1 cellular context compared by ENCODE assay signal in the genomic region with DNA sequence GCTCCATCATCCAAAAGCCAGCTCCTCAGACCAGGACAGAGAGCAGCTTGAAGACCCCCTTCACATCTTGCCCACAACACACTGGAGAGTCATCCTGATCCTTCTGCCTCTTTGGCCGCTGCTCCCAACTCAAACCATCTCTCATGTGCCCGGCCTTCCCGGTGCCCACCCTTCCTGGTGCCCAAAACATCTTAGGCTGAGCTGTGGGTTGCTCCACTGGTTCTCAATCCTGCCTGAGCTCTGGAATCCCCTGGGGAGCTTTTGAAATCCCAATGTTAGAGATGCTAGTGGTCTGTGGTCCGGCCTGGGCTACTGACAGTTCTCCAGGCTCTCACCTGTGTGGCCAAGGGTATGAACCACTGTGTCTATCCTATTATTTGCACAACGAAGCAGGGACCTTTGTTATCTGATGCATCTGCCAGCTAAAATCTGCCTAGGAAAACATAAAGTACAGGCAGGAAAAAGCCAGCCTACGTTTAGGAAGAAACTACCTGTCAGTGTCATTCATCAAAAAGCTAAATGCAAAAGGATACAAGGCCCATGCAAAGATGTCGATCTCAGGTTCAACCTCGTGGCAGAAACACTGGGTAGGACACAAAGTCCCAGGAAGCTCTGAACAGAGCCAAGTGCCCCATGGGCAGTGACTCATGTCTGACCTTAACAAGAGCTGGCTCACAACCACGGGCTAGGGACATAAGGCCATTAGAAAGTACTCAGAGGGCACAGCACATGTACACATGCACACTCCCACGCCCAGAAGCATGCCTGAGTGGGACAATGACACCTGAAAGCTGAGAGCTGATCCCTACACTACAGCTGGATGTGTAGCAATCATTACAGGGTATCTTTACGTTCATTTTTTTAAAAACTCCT.
TF ChIP-seq lines count a peak whose summit lies in the region.

No MANE protein-coding gene starts in this region.

TF ChIP-seq in A549, 52 proteins besides CTCF, POLR2A, EP300 and RAD21 (continued from another document):
- TF ChIP-seq, protein P1, sequence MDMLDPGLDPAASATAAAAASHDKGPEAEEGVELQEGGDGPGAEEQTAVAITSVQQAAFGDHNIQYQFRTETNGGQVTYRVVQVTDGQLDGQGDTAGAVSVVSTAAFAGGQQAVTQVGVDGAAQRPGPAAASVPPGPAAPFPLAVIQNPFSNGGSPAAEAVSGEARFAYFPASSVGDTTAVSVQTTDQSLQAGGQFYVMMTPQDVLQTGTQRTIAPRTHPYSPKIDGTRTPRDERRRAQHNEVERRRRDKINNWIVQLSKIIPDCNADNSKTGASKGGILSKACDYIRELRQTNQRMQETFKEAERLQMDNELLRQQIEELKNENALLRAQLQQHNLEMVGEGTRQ (IDR thresholded peaks at IDR 0.05) = no peak
- TF ChIP-seq HOXB13 (CRISPR knock-in tag; IDR thresholded peaks at IDR 0.05; ENCODE audit: low read depth) = peak; percentile 79; the same call in 1 of the 2 replicates
- TF ChIP-seq, protein P2, sequence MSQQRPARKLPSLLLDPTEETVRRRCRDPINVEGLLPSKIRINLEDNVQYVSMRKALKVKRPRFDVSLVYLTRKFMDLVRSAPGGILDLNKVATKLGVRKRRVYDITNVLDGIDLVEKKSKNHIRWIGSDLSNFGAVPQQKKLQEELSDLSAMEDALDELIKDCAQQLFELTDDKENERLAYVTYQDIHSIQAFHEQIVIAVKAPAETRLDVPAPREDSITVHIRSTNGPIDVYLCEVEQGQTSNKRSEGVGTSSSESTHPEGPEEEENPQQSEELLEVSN (IDR thresholded peaks at IDR 0.05; ENCODE audit: borderline replicate concordance, low read depth) = peak; percentile 80
- no peak for TF ChIP-seq POLR2AphosphoS2 (conservative IDR thresholded peaks at IDR 0.05; ENCODE audit: low read length)
- TF ChIP-seq, protein P3, sequence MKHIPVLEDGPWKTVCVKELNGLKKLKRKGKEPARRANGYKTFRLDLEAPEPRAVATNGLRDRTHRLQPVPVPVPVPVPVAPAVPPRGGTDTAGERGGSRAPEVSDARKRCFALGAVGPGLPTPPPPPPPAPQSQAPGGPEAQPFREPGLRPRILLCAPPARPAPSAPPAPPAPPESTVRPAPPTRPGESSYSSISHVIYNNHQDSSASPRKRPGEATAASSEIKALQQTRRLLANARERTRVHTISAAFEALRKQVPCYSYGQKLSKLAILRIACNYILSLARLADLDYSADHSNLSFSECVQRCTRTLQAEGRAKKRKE (CRISPR knock-in tag; IDR thresholded peaks at IDR 0.05; ENCODE audit: low read depth) = peak; percentile 93; the same call in 1 of the 2 replicates
- no peak for TF ChIP-seq KDM5A (IDR thresholded peaks at IDR 0.05)
- no peak for TF ChIP-seq RCOR1 (IDR thresholded peaks at IDR 0.05; ENCODE audit: low read depth, low read length)
- TF ChIP-seq FOXS1 (CRISPR knock-in tag; IDR thresholded peaks at IDR 0.05) = peak; percentile 42; the same call in 1 of the 2 replicates
- TF ChIP-seq HOXB5 (CRISPR knock-in tag; IDR thresholded peaks at IDR 0.05) = peak; percentile 84
- TF ChIP-seq ZFP36 (IDR thresholded peaks at IDR 0.05; ENCODE audit: borderline replicate concordance, partially characterized antibody) = peak; percentile 61
- TF ChIP-seq, protein P4, sequence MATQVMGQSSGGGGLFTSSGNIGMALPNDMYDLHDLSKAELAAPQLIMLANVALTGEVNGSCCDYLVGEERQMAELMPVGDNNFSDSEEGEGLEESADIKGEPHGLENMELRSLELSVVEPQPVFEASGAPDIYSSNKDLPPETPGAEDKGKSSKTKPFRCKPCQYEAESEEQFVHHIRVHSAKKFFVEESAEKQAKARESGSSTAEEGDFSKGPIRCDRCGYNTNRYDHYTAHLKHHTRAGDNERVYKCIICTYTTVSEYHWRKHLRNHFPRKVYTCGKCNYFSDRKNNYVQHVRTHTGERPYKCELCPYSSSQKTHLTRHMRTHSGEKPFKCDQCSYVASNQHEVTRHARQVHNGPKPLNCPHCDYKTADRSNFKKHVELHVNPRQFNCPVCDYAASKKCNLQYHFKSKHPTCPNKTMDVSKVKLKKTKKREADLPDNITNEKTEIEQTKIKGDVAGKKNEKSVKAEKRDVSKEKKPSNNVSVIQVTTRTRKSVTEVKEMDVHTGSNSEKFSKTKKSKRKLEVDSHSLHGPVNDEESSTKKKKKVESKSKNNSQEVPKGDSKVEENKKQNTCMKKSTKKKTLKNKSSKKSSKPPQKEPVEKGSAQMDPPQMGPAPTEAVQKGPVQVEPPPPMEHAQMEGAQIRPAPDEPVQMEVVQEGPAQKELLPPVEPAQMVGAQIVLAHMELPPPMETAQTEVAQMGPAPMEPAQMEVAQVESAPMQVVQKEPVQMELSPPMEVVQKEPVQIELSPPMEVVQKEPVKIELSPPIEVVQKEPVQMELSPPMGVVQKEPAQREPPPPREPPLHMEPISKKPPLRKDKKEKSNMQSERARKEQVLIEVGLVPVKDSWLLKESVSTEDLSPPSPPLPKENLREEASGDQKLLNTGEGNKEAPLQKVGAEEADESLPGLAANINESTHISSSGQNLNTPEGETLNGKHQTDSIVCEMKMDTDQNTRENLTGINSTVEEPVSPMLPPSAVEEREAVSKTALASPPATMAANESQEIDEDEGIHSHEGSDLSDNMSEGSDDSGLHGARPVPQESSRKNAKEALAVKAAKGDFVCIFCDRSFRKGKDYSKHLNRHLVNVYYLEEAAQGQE (IDR thresholded peaks at IDR 0.05) = no peak
- TF ChIP-seq, protein P5, sequence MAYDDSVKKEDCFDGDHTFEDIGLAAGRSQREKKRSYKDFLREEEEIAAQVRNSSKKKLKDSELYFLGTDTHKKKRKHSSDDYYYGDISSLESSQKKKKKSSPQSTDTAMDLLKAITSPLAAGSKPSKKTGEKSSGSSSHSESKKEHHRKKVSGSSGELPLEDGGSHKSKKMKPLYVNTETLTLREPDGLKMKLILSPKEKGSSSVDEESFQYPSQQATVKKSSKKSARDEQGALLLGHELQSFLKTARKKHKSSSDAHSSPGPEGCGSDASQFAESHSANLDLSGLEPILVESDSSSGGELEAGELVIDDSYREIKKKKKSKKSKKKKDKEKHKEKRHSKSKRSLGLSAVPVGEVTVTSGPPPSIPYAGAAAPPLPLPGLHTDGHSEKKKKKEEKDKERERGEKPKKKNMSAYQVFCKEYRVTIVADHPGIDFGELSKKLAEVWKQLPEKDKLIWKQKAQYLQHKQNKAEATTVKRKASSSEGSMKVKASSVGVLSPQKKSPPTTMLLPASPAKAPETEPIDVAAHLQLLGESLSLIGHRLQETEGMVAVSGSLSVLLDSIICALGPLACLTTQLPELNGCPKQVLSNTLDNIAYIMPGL (CRISPR knock-in tag; IDR thresholded peaks at IDR 0.05; ENCODE audit: borderline replicate concordance) = 0 out of 2 replicates have a peak, but pooled peaks have one; percentile 5
- peak; percentile 86 for TF ChIP-seq RARB (CRISPR knock-in tag; IDR thresholded peaks at IDR 0.05)
- peak; percentile 81 for TF ChIP-seq HEYL (CRISPR knock-in tag; IDR thresholded peaks at IDR 0.05)
- TF ChIP-seq NPAS2 (CRISPR knock-in tag; IDR thresholded peaks at IDR 0.05; ENCODE audit: borderline replicate concordance) = peak; percentile 20; the same call in 1 of the 2 replicates
- peak; percentile 53; the same call in 1 of the 2 replicates for TF ChIP-seq ZNF302 (CRISPR knock-in tag; IDR thresholded peaks at IDR 0.05)
- 0 out of 2 replicates have a peak, but pooled peaks have one; percentile 11 for TF ChIP-seq TFCP2L1 (CRISPR knock-in tag; IDR thresholded peaks at IDR 0.05)
- TF ChIP-seq EHF (CRISPR knock-in tag; IDR thresholded peaks at IDR 0.05) = peak; percentile 90
- TF ChIP-seq FOSB (CRISPR knock-in tag; IDR thresholded peaks at IDR 0.05) = no peak
- TF ChIP-seq, protein P6, sequence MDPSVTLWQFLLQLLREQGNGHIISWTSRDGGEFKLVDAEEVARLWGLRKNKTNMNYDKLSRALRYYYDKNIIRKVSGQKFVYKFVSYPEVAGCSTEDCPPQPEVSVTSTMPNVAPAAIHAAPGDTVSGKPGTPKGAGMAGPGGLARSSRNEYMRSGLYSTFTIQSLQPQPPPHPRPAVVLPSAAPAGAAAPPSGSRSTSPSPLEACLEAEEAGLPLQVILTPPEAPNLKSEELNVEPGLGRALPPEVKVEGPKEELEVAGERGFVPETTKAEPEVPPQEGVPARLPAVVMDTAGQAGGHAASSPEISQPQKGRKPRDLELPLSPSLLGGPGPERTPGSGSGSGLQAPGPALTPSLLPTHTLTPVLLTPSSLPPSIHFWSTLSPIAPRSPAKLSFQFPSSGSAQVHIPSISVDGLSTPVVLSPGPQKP (IDR thresholded peaks at IDR 0.05; ENCODE audit: low read depth, low read length) = no peak
- TF ChIP-seq GATA3 (IDR thresholded peaks at IDR 0.05; ENCODE audit: borderline replicate concordance) = peak; percentile 73
- peak; percentile 78 for TF ChIP-seq ZSCAN20 (CRISPR knock-in tag; IDR thresholded peaks at IDR 0.05)
- TF ChIP-seq, protein P7, sequence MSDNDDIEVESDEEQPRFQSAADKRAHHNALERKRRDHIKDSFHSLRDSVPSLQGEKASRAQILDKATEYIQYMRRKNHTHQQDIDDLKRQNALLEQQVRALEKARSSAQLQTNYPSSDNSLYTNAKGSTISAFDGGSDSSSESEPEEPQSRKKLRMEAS (IDR thresholded peaks at IDR 0.05) = peak; percentile 97
- peak; percentile 67 for TF ChIP-seq FOSL2 (IDR thresholded peaks at IDR 0.05)
- TF ChIP-seq FOSL2 (CRISPR knock-in tag; IDR thresholded peaks at IDR 0.05) = peak; percentile 92
- TF ChIP-seq JUN (IDR thresholded peaks at IDR 0.05) = peak in 1 of 2 experiments; percentile 73; a peak in 3 of 5 replicates
- peak in 1 of 2 experiments; percentile 59; a peak in 1 of 4 replicates for TF ChIP-seq CEBPB (IDR thresholded peaks at IDR 0.05)
- peak; percentile 49; the same call in 1 of the 2 replicates for TF ChIP-seq TP53 (CRISPR knock-in tag; IDR thresholded peaks at IDR 0.05)
